In genomic region chr1:212608209-212608955, GRCh38 we compare ENCODE assay signal across 8 cellular contexts. TPM values are rescaled to one million over a fixed set of nuclear protein-coding genes. Genes with fewer than 3 reads are reported as not detected.
DNase-seq lines count a peak whose midpoint lies in the region; ATAC-seq and TF ChIP-seq lines count a peak whose summit lies in the region.

Gene ATF3 (plus strand): TSS chr1:212608761. CDS start chr1:212615022, 6,261 bp downstream.

- ATAC-seq in GM21717 (IDR thresholded peaks at IDR 0.05; ENCODE audit: unreplicated experiment), result peak; percentile 74
- peak; percentile 96 for ATAC-seq in esophagus mucosa

- H3K4me3 ChIP-seq in Jurkat, Clone E6-1 (ENCODE audit: low read length), result peak within 1 kb of the TSS; percentile 76
- H3K4me3 ChIP-seq in muscle layer of colon (ENCODE audit: low read depth in 1 of 2, low read length in 2 of 2), result peak within 1 kb of the TSS; percentile 80 to 95

- peak within 1 kb of the TSS; percentile 89 for H3K4me3 Mint-ChIP-seq in activated T-cell treated with anti-CD3 and anti-CD28 coated beads, Interleukin-2, amount 50 U/mL, for 24 hours

- H3K27ac ChIP-seq in muscle layer of colon (ENCODE audit: low read depth, low read length), result peak within 1 kb of the TSS; percentile 97

- H3K36me3 ChIP-seq in muscle layer of colon (ENCODE audit: insufficient read depth, low read length), result no peaks in the 10 kb centered on the region

- peaks cover 63% of the 10 kb centered on the region for H3K4me1 Mint-ChIP-seq in activated T-cell treated with anti-CD3 and anti-CD28 coated beads, Interleukin-2, amount 50 U/mL, for 24 hours (ENCODE audit: low read depth)

- peak; percentile 98 for DNase-seq in DMS53 treated with DMSO at 0.1 percent for 48 hours (lab: John Stamatoyannopoulos, UW; ENCODE audit: unreplicated experiment)
- peak; percentile 90 for DNase-seq in Jurkat, Clone E6-1 (ENCODE audit: low read depth, low spot score)
- DNase-seq in activated T-cell treated with anti-CD3 and anti-CD28 coated beads, Interleukin-2, amount 50 U/mL, for 24 hours, result peak; percentile 92
- DNase-seq in stimulated activated CD8-positive, alpha-beta memory T cell treated with anti-CD3 and anti-CD28 coated beads, Interleukin-7, amount 100 ng/mL, for 1 hour (ENCODE audit: low read depth in 2 of 2), result peak; percentile 62 to 65

- peak within 1 kb of the TSS; percentile 93 for H3K9ac ChIP-seq in muscle layer of colon (ENCODE audit: low read length)

- peak within 1 kb of the TSS; percentile 95 for H3K27ac Mint-ChIP-seq in activated T-cell treated with anti-CD3 and anti-CD28 coated beads, Interleukin-2, amount 50 U/mL, for 24 hours

- H3K27me3 Mint-ChIP-seq in activated T-cell treated with anti-CD3 and anti-CD28 coated beads, Interleukin-2, amount 50 U/mL, for 24 hours, result peaks cover 54% of the 10 kb centered on the region

- peaks cover 35% of the 10 kb centered on the region for H3K4me1 ChIP-seq in muscle layer of colon (ENCODE audit: insufficient read depth, low read length)

- peaks cover 34 to 36% of the 10 kb centered on the region in 2 donors for H3K27me3 ChIP-seq in muscle layer of colon (ENCODE audit: control insufficient read depth in 1 of 2, insufficient read depth in 2 of 2, low read length in 2 of 2)

- no peaks in the 10 kb centered on the region for H3K9me3 Mint-ChIP-seq in activated T-cell treated with anti-CD3 and anti-CD28 coated beads, Interleukin-2, amount 50 U/mL, for 24 hours

- peaks cover 4% of the 10 kb centered on the region for H3K9me3 ChIP-seq in muscle layer of colon (ENCODE audit: low read length)

- H3K36me3 Mint-ChIP-seq in activated T-cell treated with anti-CD3 and anti-CD28 coated beads, Interleukin-2, amount 50 U/mL, for 24 hours (ENCODE audit: low read depth), result peaks cover 22% of the 10 kb centered on the region

TF ChIP-seq in PFSK-1, 5 proteins besides CTCF, POLR2A, EP300 and RAD21:
- TF ChIP-seq SIN3A (IDR thresholded peaks at IDR 0.05; ENCODE audit: borderline replicate concordance, insufficient read depth, low read length) (peak; percentile 98; the same call in 1 of the 2 replicates), FOXP2 (optimal IDR thresholded peaks at IDR 0.05; ENCODE audit: borderline replicate concordance, extremely low read depth, extremely low read length, insufficient read depth) (no peak), REST (IDR thresholded peaks at IDR 0.05; ENCODE audit: insufficient read depth in 1 of 2, low read depth in 2 of 2, low read length in 2 of 2) (peak; percentile 68 to 75), POLR2AphosphoS5 (IDR thresholded peaks at IDR 0.05; ENCODE audit: low read depth, low read length) (peak; percentile 99), TAF1 (IDR thresholded peaks at IDR 0.05; ENCODE audit: borderline replicate concordance, insufficient read depth, low read length) (peak; percentile 99)

RNA-seq across cellular contexts. Expression of gene ATF3, which starts in this region (rescaled TPM):
- 8.6 TPM for polyA plus RNA-seq in Jurkat, Clone E6-1 (2012; ENCODE audit: insufficient read depth, insufficient read length)
- polyA plus RNA-seq in PFSK-1 (2012; ENCODE audit: insufficient read length, low read depth), result 155 TPM
- 2.7 TPM for total RNA-seq in esophagus mucosa

Comparison
In these comparisons a context has a peak if more than half of its experiments do, and no peak if none do; other contexts are left out.
1. Peak in every context shown above with its lines: DNase-seq, ATAC-seq, H3K4me3 ChIP-seq and H3K27ac ChIP-seq.